ENCODE assay signal across 13 cellular contexts in genomic region chr5:135396459-135397055, GRCh38. TPM values are rescaled to one million over a fixed set of nuclear protein-coding genes. Genes with fewer than 3 reads are reported as not detected.
DNase-seq lines count a peak whose midpoint lies in the region; FAIRE-seq and TF ChIP-seq lines count a peak whose summit lies in the region.
"Had no signal": no experiment of that assay in that cellular context is flagged by ENCODE, and none has a peak within 500 bp of the region (broad histone marks: within the 10 kb centered on the region; RNA-seq: fewer than 3 reads in every experiment).

No MANE protein-coding gene starts in this region.

- H3K79me1 ChIP-seq in mesenchymal stem cell (replicated peaks; ENCODE audit: low read length, poor library complexity, severe bottlenecking) = peaks cover 3% of the 10 kb centered on the region

- no peak overlapping the region for H3K4ac ChIP-seq in mesenchymal stem cell (ENCODE audit: low read depth in 1 of 2, low read length in 2 of 2)

- H3K14ac ChIP-seq in mesenchymal stem cell (ENCODE audit: low read length in 2 of 2) = no peak overlapping the region

- H3K9me3 Mint-ChIP-seq in astrocyte (ENCODE audit: unreplicated experiment) = no peaks in the 10 kb centered on the region
- H3K9me3 Mint-ChIP-seq: CD8-positive, alpha-beta memory T cell had no signal

- H2BK120ac ChIP-seq in mesenchymal stem cell (ENCODE audit: low read depth, low read length) = no peak overlapping the region

- H3K9ac ChIP-seq in astrocyte (ENCODE audit: low read length) (no peak overlapping the region), mesenchymal stem cell (ENCODE audit: low read length) (peak overlapping the region; percentile 95)

- CTCF ChIA-PET in GM10248 (lab: Yijun Ruan, JAX) = interaction anchor here (1.7 kb wide), 1 partner anchor 8 kb away, joined by 4 read pairs; no protein-coding TSS in a partner anchor

- peak overlapping the region; percentile 95; the same call in 1 of the 2 replicates for H3K4me3 ChIP-seq in ACC112 (ENCODE audit: low read depth, low read length)
- no peak overlapping the region for H3K4me3 ChIP-seq in astrocyte (ENCODE audit: insufficient read depth, low read depth, low read length)
- no peak overlapping the region for H3K4me3 ChIP-seq in mesenchymal stem cell (ENCODE audit: insufficient read depth in 1 of 2, low read depth in 1 of 2, low read length in 2 of 2)
- no peak overlapping the region for H3K4me3 ChIP-seq in WERI-Rb-1 (ENCODE audit: low read depth, low read length)

- H4K8ac ChIP-seq in mesenchymal stem cell (ENCODE audit: low read length) = no peak overlapping the region

- H3K9me3 ChIP-seq in astrocyte (ENCODE audit: insufficient read depth, low read depth, low read length) (no peaks in the 10 kb centered on the region), mesenchymal stem cell (ENCODE audit: control insufficient read depth, low read length) (no peaks in the 10 kb centered on the region), WERI-Rb-1 (ENCODE audit: severe bottlenecking) (no peaks in the 10 kb centered on the region)

- 96% methylated on average over 4 of the region's 4 CpGs for WGBS in mesenchymal stem cell

- peaks cover 67% of the 10 kb centered on the region for H4K20me1 ChIP-seq in astrocyte (ENCODE audit: insufficient read depth, low read length)

- no peak overlapping the region for H2AK5ac ChIP-seq in mesenchymal stem cell (ENCODE audit: low read length, severe bottlenecking)

- peaks cover 10% of the 10 kb centered on the region for H3K36me3 Mint-ChIP-seq in astrocyte (ENCODE audit: low read depth, unreplicated experiment)

- DNase-seq in GM10248 (ENCODE audit: extremely low spot score) = peak; percentile 8
- DNase-seq in astrocyte (ENCODE audit: low read depth) = no peak
- no peak for DNase-seq in mesenchymal stem cell
- no peak for DNase-seq in NCI-H2227 treated with DMSO at 0.1 percent for 48 hours (lab: John Stamatoyannopoulos, UW)
- no peak for DNase-seq in HuH-7 (ENCODE audit: low spot score)
- no peak for DNase-seq in WERI-Rb-1
- DNase-seq in glomerular visceral epithelial cell (ENCODE audit: extremely low spot score) = no peak
- DNase-seq: activated gamma-delta T cell treated with Interleukin-2 at 50 U/mL for 16 hours; CD8-positive, alpha-beta memory T cell; NCI-H1105 treated with DMSO at 0.1 percent for 48 hours; stimulated activated naive CD4-positive, alpha-beta T cell treated with Interleukin-2 at 50 U/mL for 16 hours had no signal

- H3K4me1 ChIP-seq in ACC112 (ENCODE audit: control insufficient read depth, insufficient read depth, low read length, unreplicated experiment) (peaks cover 57% of the 10 kb centered on the region), astrocyte (ENCODE audit: insufficient read depth, low read length) (peaks cover 56% of the 10 kb centered on the region), mesenchymal stem cell (ENCODE audit: control insufficient read depth, insufficient read depth, low read depth, low read length) (peaks cover 33% of the 10 kb centered on the region)

- H2AFZ ChIP-seq in ACC112 (ENCODE audit: low read length, unreplicated experiment) = no peak overlapping the region
- H2AFZ ChIP-seq in astrocyte (ENCODE audit: low read depth, low read length) = no peak overlapping the region
- H2AFZ ChIP-seq in mesenchymal stem cell (ENCODE audit: low read depth, low read length) = no peak overlapping the region

- no peak overlapping the region for H2BK15ac ChIP-seq in mesenchymal stem cell (ENCODE audit: low read depth, poor library complexity, severe bottlenecking)

- H3K27ac Mint-ChIP-seq in astrocyte (ENCODE audit: unreplicated experiment) = no peak overlapping the region

- H3K27me3 Mint-ChIP-seq in astrocyte (ENCODE audit: low read depth, unreplicated experiment) = peaks cover 3% of the 10 kb centered on the region
- H3K27me3 Mint-ChIP-seq: CD8-positive, alpha-beta memory T cell had no signal

- H3K4me1 Mint-ChIP-seq in astrocyte (ENCODE audit: low read depth, unreplicated experiment) = peaks cover 61% of the 10 kb centered on the region

- no peak overlapping the region for H4K91ac ChIP-seq in mesenchymal stem cell (ENCODE audit: low read length)

- no peak overlapping the region for H3K23ac ChIP-seq in mesenchymal stem cell (ENCODE audit: low read length in 2 of 2)

- no peak overlapping the region for H2BK5ac ChIP-seq in mesenchymal stem cell (ENCODE audit: low read depth, low read length, poor library complexity, severe bottlenecking)

- POLR2A ChIA-PET in GM10248 (lab: Yijun Ruan, JAX) = no interaction called here

- H3K27ac ChIP-seq in ACC112 (ENCODE audit: low read depth, low read length) (no peak overlapping the region), astrocyte (ENCODE audit: low read depth, low read length) (no peak overlapping the region), mesenchymal stem cell (ENCODE audit: low read length, poor library complexity, severe bottlenecking) (no peak overlapping the region), WERI-Rb-1 (no peak overlapping the region)

- peaks cover 74% of the 10 kb centered on the region for H3K79me2 ChIP-seq in ACC112 (ENCODE audit: control insufficient read depth, insufficient read depth, low read length, unreplicated experiment)
- peaks cover 81% of the 10 kb centered on the region for H3K79me2 ChIP-seq in astrocyte (ENCODE audit: insufficient read depth, low read length)

- H3K4me3 Mint-ChIP-seq in astrocyte (ENCODE audit: unreplicated experiment) = peak overlapping the region; percentile 55

- H3K4me2 ChIP-seq in astrocyte (ENCODE audit: low read length) (peak overlapping the region; percentile 98), mesenchymal stem cell (ENCODE audit: low read length, poor library complexity, severe bottlenecking) (no peak overlapping the region)

- H3K18ac ChIP-seq in mesenchymal stem cell (ENCODE audit: low read depth in 1 of 2, low read length in 2 of 2) = no peak overlapping the region

- no peak for FAIRE-seq in astrocyte (lab: Jason Lieb, UNC)

- H3K27me3 ChIP-seq in ACC112 (ENCODE audit: insufficient read depth, low read length) (no peaks in the 10 kb centered on the region), astrocyte (ENCODE audit: insufficient read depth, low read length) (no peaks in the 10 kb centered on the region), mesenchymal stem cell (ENCODE audit: control insufficient read depth in 1 of 2, insufficient read depth in 1 of 2, low read length in 2 of 2) (no peaks in the 10 kb centered on the region), WERI-Rb-1 (ENCODE audit: insufficient read depth, low read depth, severe bottlenecking) (no peaks in the 10 kb centered on the region)

- TF ChIP-seq CTCF in GM10248 (IDR thresholded peaks at IDR 0.05; ENCODE audit: control extremely low read depth, extremely low read depth, low read depth, missing control alignments) = no peak
- TF ChIP-seq CTCF in astrocyte (IDR thresholded peaks at IDR 0.05; ENCODE audit: insufficient read depth, low read depth, low read length) = no peak
- TF ChIP-seq CTCF in WERI-Rb-1 (IDR thresholded peaks at IDR 0.05; ENCODE audit: low read depth, low read length) = no peak

- H2BK12ac ChIP-seq in mesenchymal stem cell (ENCODE audit: low read length in 2 of 2) = peak overlapping the region in 1 of 2 experiments; percentile 6

- no peaks in the 10 kb centered on the region for H3K36me3 ChIP-seq in ACC112 (ENCODE audit: insufficient read depth, low read length)
- no peaks in the 10 kb centered on the region for H3K36me3 ChIP-seq in astrocyte (ENCODE audit: insufficient read depth, low read length)
- peaks cover 0 to 7% of the 10 kb centered on the region in 2 experiments for H3K36me3 ChIP-seq in mesenchymal stem cell (ENCODE audit: control insufficient read depth in 1 of 2, insufficient read depth in 2 of 2, low read depth in 1 of 2, low read length in 2 of 2)
- peaks cover 60% of the 10 kb centered on the region for H3K36me3 ChIP-seq in WERI-Rb-1

RNA-seq across cellular contexts. Expression of gene MACROH2A1, which starts 2.5 kb away (rescaled TPM):
- total RNA-seq in astrocyte = 121 and 143 TPM in 2 replicates
- 114 TPM for polyA plus RNA-seq in mesenchymal stem cell (2013, experiment 1 of 2)
- 113 TPM for polyA plus RNA-seq in mesenchymal stem cell (2013, experiment 2 of 2)

RNA-seq across cellular contexts. Expression of gene DCANP1, which starts 50.6 kb away (rescaled TPM):
- total RNA-seq in astrocyte = not detected in 2 replicates
- polyA plus RNA-seq in mesenchymal stem cell (2013, experiment 1 of 2) = not detected
- polyA plus RNA-seq in mesenchymal stem cell (2013, experiment 2 of 2) = not detected
- total RNA-seq: CD8-positive, alpha-beta memory T cell; osteocyte had no signal
- polyA plus RNA-seq: CD8-positive, alpha-beta memory T cell had no signal

RNA-seq across cellular contexts. Expression of gene TIFAB, which starts 55.6 kb away (rescaled TPM):
- total RNA-seq in astrocyte = not detected in 2 replicates
- not detected for polyA plus RNA-seq in mesenchymal stem cell (2013, experiment 1 of 2)
- not detected for polyA plus RNA-seq in mesenchymal stem cell (2013, experiment 2 of 2)
- total RNA-seq: CD8-positive, alpha-beta memory T cell; osteocyte had no signal
- polyA plus RNA-seq: CD8-positive, alpha-beta memory T cell had no signal
